ENCODE assay signal across 12 cellular contexts in the genomic region with DNA sequence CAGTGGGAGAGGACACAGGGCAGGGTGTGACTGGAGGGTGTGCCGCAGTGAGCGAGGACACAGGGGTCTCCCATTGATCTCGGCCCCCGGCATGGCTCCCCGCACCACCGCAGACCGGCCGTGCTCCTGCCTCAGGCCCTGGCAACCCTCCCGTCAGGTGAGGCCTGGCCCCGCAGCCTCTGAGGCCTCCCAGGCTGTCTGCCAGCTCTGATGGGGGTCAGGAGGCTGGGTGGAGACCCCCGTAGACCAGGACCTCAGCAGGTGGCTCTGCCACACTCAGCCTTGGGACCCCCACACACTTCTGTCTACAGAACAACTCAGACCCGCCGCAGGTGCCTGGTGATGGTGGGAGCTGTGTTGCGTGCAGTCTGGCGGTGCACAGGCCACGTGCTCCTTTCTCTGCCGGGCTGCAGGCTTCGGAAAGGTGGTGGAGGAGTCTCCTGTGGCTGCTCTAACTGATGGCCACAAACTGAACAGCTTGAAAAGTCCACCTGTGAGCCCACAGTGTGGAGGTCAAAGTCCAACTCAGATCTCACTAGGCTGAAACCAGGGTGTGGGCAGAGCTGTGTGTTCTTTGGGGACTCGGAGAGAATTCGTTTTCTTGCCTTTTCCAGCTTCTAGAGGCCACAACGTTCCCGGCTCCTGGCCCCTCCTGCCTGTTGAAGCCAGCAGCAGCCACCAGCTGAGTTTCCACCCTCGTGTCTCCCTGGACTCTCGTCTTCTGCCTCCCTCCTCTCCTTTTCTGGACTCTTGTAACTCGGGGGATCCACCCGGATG.
DNase-seq lines count a peak whose midpoint lies in the region; ATAC-seq and TF ChIP-seq lines count a peak whose summit lies in the region.
"Had no signal": no experiment of that assay in that cellular context is flagged by ENCODE, and none has a peak within 500 bp of the region (broad histone marks: within the 10 kb centered on the region; RNA-seq: fewer than 3 reads in every experiment).

No MANE protein-coding gene starts in this region.

- H3K36me3 Mint-ChIP-seq in CD14-positive monocyte, result no peaks in the 10 kb centered on the region
- H3K36me3 Mint-ChIP-seq: CD4-positive, CD25-positive, alpha-beta regulatory T cell had no signal

- no peak for ATAC-seq in GM19452 (IDR thresholded peaks at IDR 0.05; ENCODE audit: unreplicated experiment)

- H3K9me3 ChIP-seq in endocrine pancreas (ENCODE audit: control insufficient read depth, low read length) (no peaks in the 10 kb centered on the region), muscle layer of duodenum (ENCODE audit: control insufficient read depth in 1 of 2, low read length in 2 of 2) (no peaks in the 10 kb centered on the region)
- H3K9me3 ChIP-seq: thoracic aorta had no signal

- no peaks in the 10 kb centered on the region for H3K9me3 Mint-ChIP-seq in CD14-positive monocyte
- H3K9me3 Mint-ChIP-seq: CD4-positive, CD25-positive, alpha-beta regulatory T cell had no signal

- intact Hi-C loops in CD14-positive monocyte (cut with micrococcal nuclease), result loop anchor here (5.0 kb wide), 2 partner anchors 63 to 123 kb away; no protein-coding TSS in a partner anchor

- DNase-seq in CD14-positive monocyte (ENCODE audit: low spot score) (peak; percentile 36), HT-29 (ENCODE audit: low spot score) (peak; percentile 59), pons (ENCODE audit: low spot score) (no peak), MV-4-11 (lab: John Stamatoyannopoulos, UW) (no peak)
- DNase-seq: brain microvascular endothelial cell, NCI-H2107 had no signal

- peaks cover 5 to 15% (median 8%) of the 10 kb centered on the region in 3 donors for H3K27me3 Mint-ChIP-seq in CD14-positive monocyte (ENCODE audit: low read depth in 3 of 3)

- peak overlapping the region; percentile 60 for H3K27ac ChIP-seq in muscle layer of duodenum (ENCODE audit: low read length)
- H3K27ac ChIP-seq: brain microvascular endothelial cell, RWPE1, thoracic aorta had no signal

- peak overlapping the region; percentile 11 for H3K9ac ChIP-seq in endocrine pancreas (ENCODE audit: control insufficient read depth, insufficient read depth, low read length)

- no peaks in the 10 kb centered on the region for H3K36me3 ChIP-seq in endocrine pancreas (ENCODE audit: control insufficient read depth, insufficient read depth, low read length)
- no peaks in the 10 kb centered on the region for H3K36me3 ChIP-seq in muscle layer of duodenum (ENCODE audit: control insufficient read depth in 1 of 2, insufficient read depth in 2 of 2, low read length in 2 of 2)
- H3K36me3 ChIP-seq: brain microvascular endothelial cell, thoracic aorta had no signal

- no peaks in the 10 kb centered on the region for H3K4me1 ChIP-seq in endocrine pancreas (ENCODE audit: control insufficient read depth, insufficient read depth, low read length)
- peaks cover 0 to 21% of the 10 kb centered on the region in 2 donors for H3K4me1 ChIP-seq in muscle layer of duodenum (ENCODE audit: control insufficient read depth in 1 of 2, insufficient read depth in 2 of 2, low read length in 2 of 2)

- no peak overlapping the region for H3K4me3 Mint-ChIP-seq in CD14-positive monocyte

- H3K27ac Mint-ChIP-seq in CD14-positive monocyte, result peak overlapping the region in 1 of 7 donors; percentile 48
- H3K27ac Mint-ChIP-seq: CD4-positive, CD25-positive, alpha-beta regulatory T cell had no signal

- no peak for TF ChIP-seq CTCF in CD14-positive monocyte (IDR thresholded peaks at IDR 0.05)

- H3K27me3 ChIP-seq in endocrine pancreas (ENCODE audit: control insufficient read depth, insufficient read depth, low read length), result no peaks in the 10 kb centered on the region
- H3K27me3 ChIP-seq in muscle layer of duodenum (ENCODE audit: low read depth, low read length), result no peaks in the 10 kb centered on the region
- H3K27me3 ChIP-seq: brain microvascular endothelial cell had no signal

- peaks cover 4% of the 10 kb centered on the region for H3K4me1 Mint-ChIP-seq in CD14-positive monocyte

- no peak overlapping the region for H3K4me3 ChIP-seq in endocrine pancreas (ENCODE audit: control insufficient read depth, insufficient read depth, low read length)
- no peak overlapping the region for H3K4me3 ChIP-seq in muscle layer of duodenum (ENCODE audit: low read depth in 1 of 2, low read length in 2 of 2)
- H3K4me3 ChIP-seq: thoracic aorta had no signal

Comparison
In these comparisons a context has a peak if more than half of its experiments do, and no peak if none do; other contexts are left out.
1. DNase-seq: peak in CD14-positive monocyte (single experiment) and HT-29 (single experiment); none in pons (single experiment) and MV-4-11 (single experiment).